In genomic region chr19:17751912-17752273, GRCh38 we compare ENCODE assay signal across 11 cellular contexts. TPM values are rescaled to one million over a fixed set of nuclear protein-coding genes. Genes with fewer than 3 reads are reported as not detected.
DNase-seq lines count a peak whose midpoint lies in the region; ATAC-seq and TF ChIP-seq lines count a peak whose summit lies in the region.
"Had no signal": no experiment of that assay in that cellular context is flagged by ENCODE, and none has a peak within 500 bp of the region (broad histone marks: within the 10 kb centered on the region; RNA-seq: fewer than 3 reads in every experiment).

No MANE protein-coding gene starts in this region.

- no peaks in the 10 kb centered on the region for H3K27me3 Mint-ChIP-seq in activated CD4-positive, alpha-beta T cell treated with anti-CD3 and anti-CD28 coated beads, Interleukin-2, amount 10 ng/mL, durations not matched to agents 7 days and 5 days
- H3K27me3 Mint-ChIP-seq in effector memory CD8-positive, alpha-beta T cell, result no peaks in the 10 kb centered on the region

- no peaks in the 10 kb centered on the region for H3K79me2 ChIP-seq in PC-3 (ENCODE audit: low read length)
- H3K79me2 ChIP-seq: hepatocyte had no signal

- intact Hi-C loops in PC-3 (cut with micrococcal nuclease), result no loop called here

- H3K4me1 Mint-ChIP-seq in activated CD4-positive, alpha-beta T cell treated with anti-CD3 and anti-CD28 coated beads, Interleukin-2, amount 10 ng/mL, durations not matched to agents 7 days and 5 days, result peaks cover 65% of the 10 kb centered on the region
- peaks cover 41 to 46% of the 10 kb centered on the region in 2 donors for H3K4me1 Mint-ChIP-seq in effector memory CD8-positive, alpha-beta T cell (ENCODE audit: low read depth in 2 of 2)

- H2AFZ ChIP-seq in PC-3 (ENCODE audit: low read length), result no peak overlapping the region
- H2AFZ ChIP-seq: hepatocyte had no signal

- DNase-seq in activated CD4-positive, alpha-beta T cell treated with anti-CD3 and anti-CD28 coated beads, Interleukin-2, amount 10 ng/mL, durations not matched to agents 7 days and 5 days, result no peak
- DNase-seq in activated CD4-positive, alpha-beta T cell treated with anti-CD3 and anti-CD28 coated beads, Interleukin-2, amount 50 U/mL, for 1 hour, result no peak
- DNase-seq in OCI-M1 (lab: John Stamatoyannopoulos, UW) (peak; percentile 55), thoracic aorta (ENCODE audit: low spot score) (no peak), ecto neural progenitor cell (ENCODE audit: low spot score) (no peak), PC-3 (no peak)
- DNase-seq in effector memory CD8-positive, alpha-beta T cell, result no peak
- DNase-seq: IMR-90, NCI-H226 had no signal

- H3K4me1 ChIP-seq in thoracic aorta (ENCODE audit: control insufficient read depth in 1 of 2, low read depth in 2 of 2) (peaks cover 0 to 10% of the 10 kb centered on the region in 2 donors), PC-3 (ENCODE audit: insufficient read depth, low read length) (no peaks in the 10 kb centered on the region)

- H3K4me3 Mint-ChIP-seq in activated CD4-positive, alpha-beta T cell treated with anti-CD3 and anti-CD28 coated beads, Interleukin-2, amount 10 ng/mL, durations not matched to agents 7 days and 5 days, result peak overlapping the region; percentile 95
- H3K4me3 Mint-ChIP-seq in effector memory CD8-positive, alpha-beta T cell, result peak overlapping the region; percentile 92 to 96

- POLR2A ChIA-PET in activated CD4-positive, alpha-beta T cell treated with anti-CD3 and anti-CD28 coated beads, Interleukin-2, amount 10 ng/mL, durations not matched to agents 7 days and 5 days (lab: Charles Lee), result interaction anchor here (0.6 kb wide), 1 partner anchor 13 kb away, joined by 3 read pairs; no protein-coding TSS in a partner anchor
- POLR2A ChIA-PET in PC-3 (lab: Charles Lee; ENCODE audit: unreplicated experiment), result no interaction called here

- peaks cover 32% of the 10 kb centered on the region for H3K36me3 Mint-ChIP-seq in activated CD4-positive, alpha-beta T cell treated with anti-CD3 and anti-CD28 coated beads, Interleukin-2, amount 10 ng/mL, durations not matched to agents 7 days and 5 days (ENCODE audit: low read depth)
- peaks cover 22% of the 10 kb centered on the region for H3K36me3 Mint-ChIP-seq in effector memory CD8-positive, alpha-beta T cell (ENCODE audit: insufficient read depth)

- no peaks in the 10 kb centered on the region for H4K20me1 ChIP-seq in PC-3 (ENCODE audit: low read length)

- H3K36me3 ChIP-seq in thoracic aorta (no peaks in the 10 kb centered on the region), PC-3 (ENCODE audit: low read depth, low read length) (no peaks in the 10 kb centered on the region)

- TF ChIP-seq CTCF in thoracic aorta (IDR thresholded peaks at IDR 0.05), result no peak
- TF ChIP-seq CTCF in PC-3 (conservative IDR thresholded peaks at IDR 0.05; ENCODE audit: low read depth, low read length), result no peak

- no peaks in the 10 kb centered on the region for H3K9me3 Mint-ChIP-seq in activated CD4-positive, alpha-beta T cell treated with anti-CD3 and anti-CD28 coated beads, Interleukin-2, amount 10 ng/mL, durations not matched to agents 7 days and 5 days
- H3K9me3 Mint-ChIP-seq in effector memory CD8-positive, alpha-beta T cell, result no peaks in the 10 kb centered on the region

- H3K4me2 ChIP-seq in PC-3 (ENCODE audit: low read length), result no peak overlapping the region
- H3K4me2 ChIP-seq: hepatocyte had no signal

- H3F3A ChIP-seq in PC-3 (ENCODE audit: low read length, unreplicated experiment), result no peaks in the 10 kb centered on the region

- BruUV-seq in PC-3 (replicated peaks; lab: Mats Ljungman, UMichigan), result no TSS peak

- no peak overlapping the region for H3K9ac ChIP-seq in PC-3 (ENCODE audit: low read length)

- H3K27ac ChIP-seq in thoracic aorta (no peak overlapping the region), PC-3 (ENCODE audit: low read length) (no peak overlapping the region)
- H3K27ac ChIP-seq: hepatocyte had no signal

- no peaks in the 10 kb centered on the region for H3K9me3 ChIP-seq in thoracic aorta
- no peaks in the 10 kb centered on the region for H3K9me3 ChIP-seq in PC-3 (ENCODE audit: low read length)

- ATAC-seq in effector memory CD8-positive, alpha-beta T cell (replicated peaks), result no peak
- ATAC-seq in thoracic aorta (ENCODE audit: insufficient number of reproducible peaks, low FRiP score, low read depth), result no peak
- no peak for ATAC-seq in GM21717 (IDR thresholded peaks at IDR 0.05; ENCODE audit: unreplicated experiment)
- no peak for ATAC-seq in PC-3

- H3K27me3 ChIP-seq in thoracic aorta (replicated peaks; ENCODE audit: insufficient read depth), result no peaks in the 10 kb centered on the region
- H3K27me3 ChIP-seq in PC-3 (ENCODE audit: low read length), result no peaks in the 10 kb centered on the region
- H3K27me3 ChIP-seq: hepatocyte had no signal

- CTCF ChIA-PET in activated CD4-positive, alpha-beta T cell treated with anti-CD3 and anti-CD28 coated beads, Interleukin-2, amount 10 ng/mL, durations not matched to agents 7 days and 5 days (lab: Charles Lee), result interaction anchor here (0.6 to 1.7 kb wide), 6 partner anchors 12 to 178 kb away, joined by 3 to 5 read pairs (median 3); partner anchors contain the start of genes MAP1S and RPL18A
- CTCF ChIA-PET in PC-3 (lab: Charles Lee), result no interaction called here

- peak overlapping the region; percentile 51 for H3K4me3 ChIP-seq in thoracic aorta
- no peak overlapping the region for H3K4me3 ChIP-seq in PC-3 (ENCODE audit: low read length)
- H3K4me3 ChIP-seq: hepatocyte had no signal

- no peaks in the 10 kb centered on the region for H3K9me2 ChIP-seq in PC-3 (replicated peaks; ENCODE audit: low read length)

- H3K27ac Mint-ChIP-seq in activated CD4-positive, alpha-beta T cell treated with anti-CD3 and anti-CD28 coated beads, Interleukin-2, amount 10 ng/mL, durations not matched to agents 7 days and 5 days, result peak overlapping the region; percentile 94
- peak overlapping the region; percentile 97 to 98 for H3K27ac Mint-ChIP-seq in effector memory CD8-positive, alpha-beta T cell

RNA-seq across cellular contexts. Expression of gene FCHO1, which starts 0.6 kb away (rescaled TPM):
- total RNA-seq in activated CD4-positive, alpha-beta T cell treated with anti-CD3 and anti-CD28 coated beads, Interleukin-2, amount 10 ng/mL, durations not matched to agents 7 days and 5 days, result 10 to 100 TPM; 76.3 to 84.1 TPM
- total RNA-seq in thoracic aorta, result 1 to 10 TPM; 8.5 to 8.9 TPM
- 21.0 and 29.5 TPM in 2 replicates for total RNA-seq in PC-3 (2014; rRNA removed)

RNA-seq across cellular contexts. Expression of gene MAP1S, which starts 32.6 kb away (rescaled TPM):
- total RNA-seq in activated CD4-positive, alpha-beta T cell treated with anti-CD3 and anti-CD28 coated beads, Interleukin-2, amount 10 ng/mL, durations not matched to agents 7 days and 5 days, result 10 to 100 TPM; 75.3 to 75.7 TPM
- total RNA-seq in thoracic aorta (10 to 100 TPM; 31.7 to 42.9 TPM), PC-3 (2014; rRNA removed) (25.4 and 30.2 TPM in 2 replicates)

RNA-seq across cellular contexts. Expression of gene B3GNT3, which starts 43.0 kb away (rescaled TPM):
- under 1 TPM; 0.35 to 0.81 TPM for total RNA-seq in activated CD4-positive, alpha-beta T cell treated with anti-CD3 and anti-CD28 coated beads, Interleukin-2, amount 10 ng/mL, durations not matched to agents 7 days and 5 days
- total RNA-seq in thoracic aorta (1 to 10 TPM in 1 of 2 donors, not detected in 1; 2.3 TPM), PC-3 (2014; rRNA removed) (39.5 and 41.7 TPM in 2 replicates)
- total RNA-seq: IMR-90 had no signal

Comparison
In these comparisons a context has a peak if more than half of its experiments do, and no peak if none do; other contexts are left out.
1. RNA of gene B3GNT3, which starts 43.0 kb away (total RNA-seq): 39.5 to 41.7 TPM in PC-3; 2.3 TPM in thoracic aorta and 0.35 to 0.81 TPM in activated CD4-positive, alpha-beta T cell treated with anti-CD3 and anti-CD28 coated beads, Interleukin-2, amount 10 ng/mL, durations not matched to agents 7 days and 5 days; every median in the first group is over 10 times any median in the second.